ENCODE assay signal across 24 cellular contexts in genomic region chr6:125066140-125066539, GRCh38.
DNase-seq lines count a peak whose midpoint lies in the region; ATAC-seq and TF ChIP-seq lines count a peak whose summit lies in the region.
"Had no signal": no experiment of that assay in that cellular context is flagged by ENCODE, and none has a peak within 500 bp of the region (broad histone marks: within the 10 kb centered on the region; RNA-seq: fewer than 3 reads in every experiment).

No MANE protein-coding gene starts in this region.

- peaks cover 0 to 12% (median 0%) of the 10 kb centered on the region in 5 donors for H3K27me3 Mint-ChIP-seq in naive thymus-derived CD4-positive, alpha-beta T cell
- no peaks in the 10 kb centered on the region for H3K27me3 Mint-ChIP-seq in stimulated activated naive B cell treated with anti-CD40 and anti-IgM and Interleukin-4, amounts not matched to agents 10 μg/mL and 1 μg/mL and 100 μg/mL, for 72 hours
- H3K27me3 Mint-ChIP-seq: CD4-positive, CD25-positive, alpha-beta regulatory T cell had no signal

- H3K4me1 ChIP-seq in naive thymus-derived CD4-positive, alpha-beta T cell (ENCODE audit: control insufficient read depth in 2 of 2, insufficient read depth in 2 of 2, low read length in 2 of 2) = peaks cover 0 to 36% of the 10 kb centered on the region in 2 donors
- no peaks in the 10 kb centered on the region for H3K4me1 ChIP-seq in testis

- TF ChIP-seq CTCF in testis (IDR thresholded peaks at IDR 0.05) = no peak

- POLR2A ChIA-PET in naive thymus-derived CD4-positive, alpha-beta T cell (lab: Charles Lee) = no interaction called here

- H3K27ac ChIP-seq in naive thymus-derived CD4-positive, alpha-beta T cell (ENCODE audit: low read depth, low read length) = no peak overlapping the region
- no peak overlapping the region for H3K27ac ChIP-seq in testis
- H3K27ac ChIP-seq: BLaER1, RWPE1 had no signal

- H3K9me3 Mint-ChIP-seq in naive thymus-derived CD4-positive, alpha-beta T cell = peaks cover 0 to 4% (median 0%) of the 10 kb centered on the region in 11 donors
- H3K9me3 Mint-ChIP-seq in stimulated activated naive B cell treated with anti-CD40 and anti-IgM and Interleukin-4, amounts not matched to agents 10 μg/mL and 1 μg/mL and 100 μg/mL, for 72 hours = no peaks in the 10 kb centered on the region
- H3K9me3 Mint-ChIP-seq: CD4-positive, CD25-positive, alpha-beta regulatory T cell had no signal

- TF ChIP-seq POLR2A in testis (IDR thresholded peaks at IDR 0.05) = no peak

- no peaks in the 10 kb centered on the region for H3K27me3 ChIP-seq in naive thymus-derived CD4-positive, alpha-beta T cell (ENCODE audit: control insufficient read depth in 2 of 2, insufficient read depth in 2 of 2, low read length in 2 of 2)
- no peaks in the 10 kb centered on the region for H3K27me3 ChIP-seq in testis
- H3K27me3 ChIP-seq: BLaER1 had no signal

- H3K4me3 ChIP-seq in naive thymus-derived CD4-positive, alpha-beta T cell (ENCODE audit: low read length) = no peak overlapping the region
- H3K4me3 ChIP-seq in testis = no peak overlapping the region
- H3K4me3 ChIP-seq: BLaER1 had no signal

- peaks cover 0 to 4% (median 0%) of the 10 kb centered on the region in 3 experiments for H3K9me3 ChIP-seq in naive thymus-derived CD4-positive, alpha-beta T cell (ENCODE audit: control insufficient read depth in 2 of 3, low read length in 3 of 3)
- no peaks in the 10 kb centered on the region for H3K9me3 ChIP-seq in testis
- H3K9me3 ChIP-seq: BLaER1 had no signal

- no peak overlapping the region for H3K27ac Mint-ChIP-seq in naive thymus-derived CD4-positive, alpha-beta T cell
- no peak overlapping the region for H3K27ac Mint-ChIP-seq in stimulated activated naive B cell treated with anti-CD40 and anti-IgM and Interleukin-4, amounts not matched to agents 10 μg/mL and 1 μg/mL and 100 μg/mL, for 72 hours
- H3K27ac Mint-ChIP-seq: CD4-positive, CD25-positive, alpha-beta regulatory T cell had no signal

- H3K36me3 Mint-ChIP-seq in naive thymus-derived CD4-positive, alpha-beta T cell = peaks cover 0 to 7% (median 0%) of the 10 kb centered on the region in 5 donors
- H3K36me3 Mint-ChIP-seq in stimulated activated naive B cell treated with anti-CD40 and anti-IgM and Interleukin-4, amounts not matched to agents 10 μg/mL and 1 μg/mL and 100 μg/mL, for 72 hours = no peaks in the 10 kb centered on the region
- H3K36me3 Mint-ChIP-seq: CD4-positive, CD25-positive, alpha-beta regulatory T cell had no signal

- H3K36me3 ChIP-seq in naive thymus-derived CD4-positive, alpha-beta T cell (ENCODE audit: control insufficient read depth in 2 of 3, insufficient read depth in 3 of 3, low read length in 3 of 3) = no peaks in the 10 kb centered on the region
- H3K36me3 ChIP-seq in testis (ENCODE audit: low read depth, missing control alignments) = no peaks in the 10 kb centered on the region
- H3K36me3 ChIP-seq: BLaER1 had no signal

- H3K4me3 Mint-ChIP-seq in naive thymus-derived CD4-positive, alpha-beta T cell = no peak overlapping the region
- no peak overlapping the region for H3K4me3 Mint-ChIP-seq in stimulated activated naive B cell treated with anti-CD40 and anti-IgM and Interleukin-4, amounts not matched to agents 10 μg/mL and 1 μg/mL and 100 μg/mL, for 72 hours
- H3K4me3 Mint-ChIP-seq: CD4-positive, CD25-positive, alpha-beta regulatory T cell had no signal

- intact Hi-C loops in naive thymus-derived CD4-positive, alpha-beta T cell (cut with micrococcal nuclease) = loop anchor here (2.0 to 5.0 kb wide), 3 partner anchors 37 to 236 kb away; partner anchors contain the start of genes HDDC2 (in 1 of the 2) and RNF217 (in 1 of the 2)
- intact Hi-C loops in testis (cut with DNase I; ENCODE audit: low total_unique reads) = no loop called here

- CTCF ChIA-PET in naive thymus-derived CD4-positive, alpha-beta T cell (lab: Charles Lee) = interaction anchor here (1.3 to 3.7 kb wide), 2 partner anchors 9 to 48 kb away, joined by 4 to 13 read pairs; no protein-coding TSS in a partner anchor

- WGBS in testis, 2 donors = 87 to 90% methylated on average over 6 of the region's 6 CpGs

- DNase-seq in NOMO-1 (lab: John Stamatoyannopoulos, UW; ENCODE audit: unreplicated experiment in 2 of 2) = peak; percentile 18 to 59
- no peak for DNase-seq in NOMO-1 treated with dmso at 0.1 percent for 144 hours (lab: John Stamatoyannopoulos, UW; ENCODE audit: unreplicated experiment)
- DNase-seq in OCI-M1 (lab: John Stamatoyannopoulos, UW) = peak; percentile 20
- DNase-seq in naive thymus-derived CD4-positive, alpha-beta T cell = no peak
- no peak for DNase-seq in testis
- DNase-seq in HUDEP-2 (lab: John Stamatoyannopoulos, UW; ENCODE audit: unreplicated experiment in 76 of 76) = no peak
- DNase-seq in stimulated activated naive B cell treated with anti-CD40 and anti-IgM and Interleukin-4, amounts not matched to agents 10 μg/mL and 1 μg/mL and 100 μg/mL, for 72 hours = no peak
- no peak for DNase-seq in Ammon's horn (ENCODE audit: low spot score)
- DNase-seq: 8988T; CD4-positive, CD25-positive, alpha-beta regulatory T cell; DMS153; DND-41; KBM-7; MM.1S; NCI-H1092; NCI-H1417 treated with DMSO at 0.1 percent for 48 hours; NCI-H1694 treated with DMSO at 0.1 percent for 48 hours; NCI-H2081; NCI-H2227 treated with DMSO at 0.1 percent for 48 hours; NCI-H526 treated with DMSO at 0.1 percent for 48 hours; SHP77 had no signal

- peaks cover 0 to 6% (median 0%) of the 10 kb centered on the region in 7 donors for H3K4me1 Mint-ChIP-seq in naive thymus-derived CD4-positive, alpha-beta T cell
- no peaks in the 10 kb centered on the region for H3K4me1 Mint-ChIP-seq in stimulated activated naive B cell treated with anti-CD40 and anti-IgM and Interleukin-4, amounts not matched to agents 10 μg/mL and 1 μg/mL and 100 μg/mL, for 72 hours
- H3K4me1 Mint-ChIP-seq: CD4-positive, CD25-positive, alpha-beta regulatory T cell had no signal

- ATAC-seq in naive thymus-derived CD4-positive, alpha-beta T cell = peak; percentile 39
- ATAC-seq in stimulated activated naive B cell treated with anti-CD40 and anti-IgM and Interleukin-4, amounts not matched to agents 10 μg/mL and 1 μg/mL and 100 μg/mL, for 72 hours (replicated peaks) = no peak
- ATAC-seq: Panc1 had no signal

Comparison
In these comparisons a context has a peak if more than half of its experiments do, and no peak if none do; other contexts are left out.
1. DNase-seq: peak in NOMO-1 (2 of 2) and OCI-M1 (single experiment); none in NOMO-1 treated with dmso at 0.1 percent for 144 hours (single experiment), naive thymus-derived CD4-positive, alpha-beta T cell (0 of 9), testis (single experiment), HUDEP-2 (0 of 76), stimulated activated naive B cell treated with anti-CD40 and anti-IgM and Interleukin-4, amounts not matched to agents 10 μg/mL and 1 μg/mL and 100 μg/mL, for 72 hours (single experiment) and Ammon's horn (single experiment).